Comparison of ENCODE assay signal across 12 cellular contexts in the genomic region with DNA sequence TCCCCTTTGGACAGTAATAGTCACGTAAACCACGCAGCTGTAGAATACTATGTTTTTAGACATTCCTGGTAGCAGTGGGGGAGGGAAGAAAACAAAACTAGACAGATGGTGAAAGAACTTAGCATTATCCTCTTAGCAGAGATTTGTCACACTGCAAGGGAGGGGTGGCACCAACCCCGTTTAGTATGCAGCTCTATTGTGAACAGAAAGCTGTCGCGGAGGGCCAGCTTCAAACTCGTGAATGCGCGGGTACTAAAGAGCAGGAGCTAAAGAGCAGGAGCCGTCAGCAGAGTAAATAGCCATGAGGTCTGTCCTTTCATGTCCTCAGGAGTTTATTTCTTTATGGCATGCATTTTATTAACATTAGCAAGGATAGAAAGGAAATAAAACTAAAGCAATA.
DNase-seq lines count a peak whose midpoint lies in the region; ATAC-seq and TF ChIP-seq lines count a peak whose summit lies in the region.
"Had no signal": no experiment of that assay in that cellular context is flagged by ENCODE, and none has a peak within 500 bp of the region (broad histone marks: within the 10 kb centered on the region; RNA-seq: fewer than 3 reads in every experiment).

No MANE protein-coding gene starts in this region.

- ATAC-seq in CD4-positive, alpha-beta T cell (ENCODE audit: poor library complexity) = no peak
- ATAC-seq in GM19467 (IDR thresholded peaks at IDR 0.05; ENCODE audit: unreplicated experiment) (no peak), upper lobe of left lung (ENCODE audit: low FRiP score in 2 of 2) (no peak)
- ATAC-seq: stimulated activated naive B cell treated with anti-CD40 and anti-IgM and Interleukin-4, amounts not matched to agents 10 μg/mL and 1 μg/mL and 100 μg/mL, for 72 hours had no signal

- H3K4me1 ChIP-seq in esophagus muscularis mucosa = no peaks in the 10 kb centered on the region
- H3K4me1 ChIP-seq in upper lobe of left lung = peaks cover 0 to 7% (median 3%) of the 10 kb centered on the region in 4 donors

- H3K9me3 Mint-ChIP-seq in osteocyte (ENCODE audit: unreplicated experiment) = no peaks in the 10 kb centered on the region
- no peaks in the 10 kb centered on the region for H3K9me3 Mint-ChIP-seq in CD4-positive, alpha-beta T cell
- no peaks in the 10 kb centered on the region for H3K9me3 Mint-ChIP-seq in activated CD4-positive, alpha-beta memory T cell treated with anti-CD3 and anti-CD28 coated beads, Interleukin-2, amount 10 ng/mL, durations not matched to agents 7 days and 5 days
- H3K9me3 Mint-ChIP-seq: central memory CD8-positive, alpha-beta T cell; stimulated activated naive B cell treated with anti-CD40 and anti-IgM and Interleukin-4, amounts not matched to agents 10 μg/mL and 1 μg/mL and 100 μg/mL, for 72 hours had no signal

- H3K4me3 ChIP-seq in esophagus muscularis mucosa (no peak overlapping the region), upper lobe of left lung (peak overlapping the region in 1 of 4 donors; percentile 17)

- peak overlapping the region; percentile 46 for H3K4me3 Mint-ChIP-seq in osteocyte (ENCODE audit: unreplicated experiment)
- H3K4me3 Mint-ChIP-seq in CD4-positive, alpha-beta T cell = no peak overlapping the region
- H3K4me3 Mint-ChIP-seq in activated CD4-positive, alpha-beta memory T cell treated with anti-CD3 and anti-CD28 coated beads, Interleukin-2, amount 10 ng/mL, durations not matched to agents 7 days and 5 days = no peak overlapping the region
- H3K4me3 Mint-ChIP-seq: central memory CD8-positive, alpha-beta T cell; stimulated activated naive B cell treated with anti-CD40 and anti-IgM and Interleukin-4, amounts not matched to agents 10 μg/mL and 1 μg/mL and 100 μg/mL, for 72 hours had no signal

- no peaks in the 10 kb centered on the region for H3K27me3 Mint-ChIP-seq in osteocyte (ENCODE audit: unreplicated experiment)
- no peaks in the 10 kb centered on the region for H3K27me3 Mint-ChIP-seq in CD4-positive, alpha-beta T cell
- no peaks in the 10 kb centered on the region for H3K27me3 Mint-ChIP-seq in activated CD4-positive, alpha-beta memory T cell treated with anti-CD3 and anti-CD28 coated beads, Interleukin-2, amount 10 ng/mL, durations not matched to agents 7 days and 5 days
- H3K27me3 Mint-ChIP-seq: central memory CD8-positive, alpha-beta T cell; stimulated activated naive B cell treated with anti-CD40 and anti-IgM and Interleukin-4, amounts not matched to agents 10 μg/mL and 1 μg/mL and 100 μg/mL, for 72 hours had no signal

- intact Hi-C loops in esophagus muscularis mucosa (cut with DNase I) = no loop called here
- intact Hi-C loops in CD4-positive, alpha-beta T cell (cut with DNase I, micrococcal nuclease) = no loop called here

- H3K27me3 ChIP-seq in esophagus muscularis mucosa (no peaks in the 10 kb centered on the region), upper lobe of left lung (no peaks in the 10 kb centered on the region)
- H3K27me3 ChIP-seq in CD4-positive, alpha-beta T cell (ENCODE audit: control insufficient read depth, insufficient read depth, low read length) = no peaks in the 10 kb centered on the region

- 62% methylated on average over 9 of the region's 9 CpGs for WGBS in esophagus muscularis mucosa
- 50 to 59% methylated on average over 8 to 9 of the region's 9 CpGs for WGBS in upper lobe of left lung, 2 donors

- H3K36me3 ChIP-seq in esophagus muscularis mucosa = no peaks in the 10 kb centered on the region
- no peaks in the 10 kb centered on the region for H3K36me3 ChIP-seq in upper lobe of left lung

- no peak for TF ChIP-seq CTCF in esophagus muscularis mucosa (IDR thresholded peaks at IDR 0.05)
- no peak for TF ChIP-seq CTCF in osteocyte (IDR thresholded peaks at IDR 0.05)
- no peak for TF ChIP-seq CTCF in CD4-positive, alpha-beta T cell (IDR thresholded peaks at IDR 0.05)
- TF ChIP-seq CTCF in upper lobe of left lung (IDR thresholded peaks at IDR 0.05) = no peak

- H3K9me3 ChIP-seq in esophagus muscularis mucosa = no peaks in the 10 kb centered on the region
- no peaks in the 10 kb centered on the region for H3K9me3 ChIP-seq in CD4-positive, alpha-beta T cell (ENCODE audit: control insufficient read depth, low read length)
- no peaks in the 10 kb centered on the region for H3K9me3 ChIP-seq in upper lobe of left lung

- POLR2A ChIA-PET in CD4-positive, alpha-beta T cell (lab: Charles Lee) = interaction anchor here (0.8 kb wide), 1 partner anchor 24 kb away, joined by 3 read pairs; no protein-coding TSS in a partner anchor
- POLR2A ChIA-PET in activated CD4-positive, alpha-beta memory T cell treated with anti-CD3 and anti-CD28 coated beads, Interleukin-2, amount 10 ng/mL, durations not matched to agents 7 days and 5 days (lab: Charles Lee) = no interaction called here

- H3K27ac ChIP-seq in esophagus muscularis mucosa (replicated peaks in 1 of 4) = no peak overlapping the region
- H3K27ac ChIP-seq in CD4-positive, alpha-beta T cell (ENCODE audit: low read depth, low read length) = no peak overlapping the region
- no peak overlapping the region for H3K27ac ChIP-seq in upper lobe of left lung

- H3K27ac Mint-ChIP-seq in osteocyte (ENCODE audit: unreplicated experiment) = peak overlapping the region; percentile 87
- H3K27ac Mint-ChIP-seq in CD4-positive, alpha-beta T cell = no peak overlapping the region
- H3K27ac Mint-ChIP-seq in activated CD4-positive, alpha-beta memory T cell treated with anti-CD3 and anti-CD28 coated beads, Interleukin-2, amount 10 ng/mL, durations not matched to agents 7 days and 5 days = no peak overlapping the region
- H3K27ac Mint-ChIP-seq: stimulated activated naive B cell treated with anti-CD40 and anti-IgM and Interleukin-4, amounts not matched to agents 10 μg/mL and 1 μg/mL and 100 μg/mL, for 72 hours had no signal

- no peaks in the 10 kb centered on the region for H3K36me3 Mint-ChIP-seq in osteocyte (ENCODE audit: unreplicated experiment)
- no peaks in the 10 kb centered on the region for H3K36me3 Mint-ChIP-seq in CD4-positive, alpha-beta T cell (ENCODE audit: low read depth)
- no peaks in the 10 kb centered on the region for H3K36me3 Mint-ChIP-seq in activated CD4-positive, alpha-beta memory T cell treated with anti-CD3 and anti-CD28 coated beads, Interleukin-2, amount 10 ng/mL, durations not matched to agents 7 days and 5 days (ENCODE audit: low read depth)

- DNase-seq in DMS 273 treated with DMSO at 0.1 percent for 48 hours (lab: John Stamatoyannopoulos, UW) (peak; percentile 57), NCI-H524 (lab: John Stamatoyannopoulos, UW) (peak; percentile 94 to 98), esophagus muscularis mucosa (ENCODE audit: extremely low spot score) (peak; percentile 68), osteocyte (ENCODE audit: extremely low spot score, unreplicated experiment) (no peak), upper lobe of left lung (no peak)
- no peak for DNase-seq in CD4-positive, alpha-beta T cell
- no peak for DNase-seq in activated CD4-positive, alpha-beta memory T cell treated with anti-CD3 and anti-CD28 coated beads, Interleukin-2, amount 10 ng/mL, durations not matched to agents 7 days and 5 days
- DNase-seq: Karpas-422; right cardiac atrium; stimulated activated naive B cell treated with anti-CD40 and anti-IgM and Interleukin-4, amounts not matched to agents 10 μg/mL and 1 μg/mL and 100 μg/mL, for 72 hours had no signal

- CTCF ChIA-PET in CD4-positive, alpha-beta T cell (lab: Charles Lee) = no interaction called here
- CTCF ChIA-PET in activated CD4-positive, alpha-beta memory T cell treated with anti-CD3 and anti-CD28 coated beads, Interleukin-2, amount 10 ng/mL, durations not matched to agents 7 days and 5 days (lab: Charles Lee) = no interaction called here

- TF ChIP-seq POLR2A in esophagus muscularis mucosa (IDR thresholded peaks at IDR 0.05; ENCODE audit: low read depth) (no peak), upper lobe of left lung (IDR thresholded peaks at IDR 0.05) (no peak)

- TF ChIP-seq EP300 in esophagus muscularis mucosa (IDR thresholded peaks at IDR 0.05) = no peak
- no peak for TF ChIP-seq EP300 in upper lobe of left lung (IDR thresholded peaks at IDR 0.05)

- H3K4me1 Mint-ChIP-seq in osteocyte (ENCODE audit: unreplicated experiment) = peaks cover 29% of the 10 kb centered on the region
- peaks cover under 1% of the 10 kb centered on the region for H3K4me1 Mint-ChIP-seq in CD4-positive, alpha-beta T cell (ENCODE audit: low read depth)
- peaks cover 4% of the 10 kb centered on the region for H3K4me1 Mint-ChIP-seq in activated CD4-positive, alpha-beta memory T cell treated with anti-CD3 and anti-CD28 coated beads, Interleukin-2, amount 10 ng/mL, durations not matched to agents 7 days and 5 days

Comparison
In these comparisons a context has a peak if more than half of its experiments do, and no peak if none do; other contexts are left out.
1. DNase-seq: peak in DMS 273 treated with DMSO at 0.1 percent for 48 hours (single experiment), NCI-H524 (2 of 2) and esophagus muscularis mucosa (single experiment); none in osteocyte (single experiment), CD4-positive, alpha-beta T cell (0 of 10), activated CD4-positive, alpha-beta memory T cell treated with anti-CD3 and anti-CD28 coated beads, Interleukin-2, amount 10 ng/mL, durations not matched to agents 7 days and 5 days (single experiment) and upper lobe of left lung (0 of 2).